1 cellular context compared by ENCODE assay signal in genomic region chr14:91509083-91509877, GRCh38.
TF ChIP-seq lines count a peak whose summit lies in the region.

No MANE protein-coding gene starts in this region.

TF ChIP-seq in K562, 482 proteins besides CTCF, POLR2A, EP300 and RAD21 (continued from another document):
- TF ChIP-seq CHD1 (IDR thresholded peaks at IDR 0.05; ENCODE audit: low read length) (peak; percentile 85), NR1H2 (CRISPR knock-in tag; IDR thresholded peaks at IDR 0.05) (no peak), HNRNPK (IDR thresholded peaks at IDR 0.05; ENCODE audit: low read depth, low read length, poor library complexity, severe bottlenecking) (no peak)
